1 cellular context compared by ENCODE assay signal in genomic region chr6:159540152-159540551, GRCh38.
TF ChIP-seq lines count a peak whose summit lies in the region.

No MANE protein-coding gene starts in this region.

TF ChIP-seq in HepG2, 621 proteins besides CTCF, POLR2A, EP300 and RAD21 (continued from another document):
- TF ChIP-seq ZNF713 (CRISPR knock-in tag; IDR thresholded peaks at IDR 0.05) = no peak
- no peak for TF ChIP-seq ZNF225 (CRISPR knock-in tag; IDR thresholded peaks at IDR 0.05)
- TF ChIP-seq ZNF207 (IDR thresholded peaks at IDR 0.05; ENCODE audit: borderline replicate concordance) = no peak
- no peak for TF ChIP-seq ZNF737 (CRISPR knock-in tag; IDR thresholded peaks at IDR 0.05; ENCODE audit: borderline replicate concordance)
- TF ChIP-seq, protein P1, sequence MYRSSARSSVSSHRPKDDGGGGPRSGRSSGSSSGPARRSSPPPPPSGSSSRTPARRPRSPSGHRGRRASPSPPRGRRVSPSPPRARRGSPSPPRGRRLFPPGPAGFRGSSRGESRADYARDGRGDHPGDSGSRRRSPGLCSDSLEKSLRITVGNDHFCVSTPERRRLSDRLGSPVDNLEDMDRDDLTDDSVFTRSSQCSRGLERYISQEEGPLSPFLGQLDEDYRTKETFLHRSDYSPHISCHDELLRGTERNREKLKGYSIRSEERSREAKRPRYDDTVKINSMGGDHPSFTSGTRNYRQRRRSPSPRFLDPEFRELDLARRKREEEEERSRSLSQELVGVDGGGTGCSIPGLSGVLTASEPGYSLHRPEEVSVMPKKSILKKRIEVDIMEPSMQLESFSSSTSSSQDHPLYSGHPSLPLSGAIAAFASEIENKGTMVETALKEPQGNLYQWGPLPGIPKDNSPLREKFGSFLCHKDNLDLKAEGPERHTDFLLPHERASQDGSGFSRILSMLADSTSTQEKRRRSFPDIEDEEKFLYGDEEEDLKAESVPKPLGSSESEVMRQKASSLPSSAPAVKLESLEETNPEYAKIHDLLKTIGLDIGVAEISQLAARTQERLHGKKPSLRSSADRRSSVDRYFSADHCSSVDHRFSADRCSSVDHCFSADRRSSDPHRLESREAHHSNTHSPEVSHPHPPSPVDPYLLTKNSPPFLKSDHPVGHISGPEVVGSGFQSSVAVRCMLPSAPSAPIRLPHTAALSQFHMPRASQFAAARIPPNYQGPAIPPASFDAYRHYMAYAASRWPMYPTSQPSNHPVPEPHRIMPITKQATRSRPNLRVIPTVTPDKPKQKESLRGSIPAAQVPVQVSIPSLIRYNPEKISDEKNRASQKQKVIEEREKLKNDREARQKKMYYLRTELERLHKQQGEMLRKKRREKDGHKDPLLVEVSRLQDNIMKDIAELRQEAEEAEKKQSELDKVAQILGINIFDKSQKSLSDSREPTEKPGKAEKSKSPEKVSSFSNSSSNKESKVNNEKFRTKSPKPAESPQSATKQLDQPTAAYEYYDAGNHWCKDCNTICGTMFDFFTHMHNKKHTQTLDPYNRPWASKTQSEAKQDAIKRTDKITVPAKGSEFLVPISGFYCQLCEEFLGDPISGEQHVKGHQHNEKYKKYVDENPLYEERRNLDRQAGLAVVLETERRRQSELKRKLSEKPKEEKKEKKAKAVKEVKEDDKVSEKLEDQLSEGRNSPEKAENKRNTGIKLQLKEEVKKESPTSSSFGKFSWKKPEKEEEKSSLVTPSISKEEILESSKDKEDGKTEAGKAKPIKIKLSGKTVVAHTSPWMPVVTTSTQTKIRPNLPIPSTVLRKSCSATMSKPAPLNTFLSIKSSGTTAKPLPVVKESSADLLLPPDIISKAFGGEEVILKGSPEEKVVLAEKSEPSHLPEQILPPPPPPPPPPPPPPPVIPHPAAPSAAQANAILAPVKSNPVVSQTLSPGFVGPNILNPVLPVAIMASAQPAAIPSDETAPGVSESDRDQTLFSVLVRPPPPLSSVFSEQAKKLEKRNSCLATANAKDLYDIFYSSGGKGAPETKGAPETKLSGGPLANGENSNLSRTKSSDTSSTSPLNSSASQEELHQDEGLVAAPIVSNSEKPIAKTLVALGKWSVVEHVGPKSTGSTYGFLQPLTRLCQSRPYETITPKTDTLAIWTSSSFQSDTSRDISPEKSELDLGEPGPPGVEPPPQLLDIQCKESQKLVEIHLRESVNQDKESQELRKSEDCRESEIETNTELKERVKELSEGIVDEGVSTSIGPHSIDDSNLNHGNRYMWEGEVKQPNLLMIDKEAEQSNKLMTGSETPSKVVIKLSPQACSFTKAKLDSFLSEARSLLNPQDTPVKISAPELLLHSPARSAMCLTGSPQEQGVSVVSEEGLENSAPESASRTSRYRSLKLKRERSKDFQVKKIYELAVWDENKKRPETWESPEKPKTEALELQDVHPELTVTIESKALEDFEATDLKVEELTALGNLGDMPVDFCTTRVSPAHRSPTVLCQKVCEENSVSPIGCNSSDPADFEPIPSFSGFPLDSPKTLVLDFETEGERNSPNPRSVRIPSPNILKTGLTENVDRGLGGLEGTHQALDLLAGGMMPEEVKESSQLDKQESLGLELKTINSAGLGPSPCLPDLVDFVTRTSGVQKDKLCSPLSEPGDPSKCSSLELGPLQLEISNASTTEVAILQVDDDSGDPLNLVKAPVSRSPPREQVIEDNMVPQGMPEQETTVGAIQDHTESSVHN (CRISPR knock-in tag; IDR thresholded peaks at IDR 0.05) = no peak
- TF ChIP-seq SMAD9 (CRISPR knock-in tag; IDR thresholded peaks at IDR 0.05) = no peak
- TF ChIP-seq ZNF747 (CRISPR knock-in tag; IDR thresholded peaks at IDR 0.05; ENCODE audit: borderline replicate concordance) = no peak; the same call in 1 of the 2 replicates
- TF ChIP-seq, protein P2, sequence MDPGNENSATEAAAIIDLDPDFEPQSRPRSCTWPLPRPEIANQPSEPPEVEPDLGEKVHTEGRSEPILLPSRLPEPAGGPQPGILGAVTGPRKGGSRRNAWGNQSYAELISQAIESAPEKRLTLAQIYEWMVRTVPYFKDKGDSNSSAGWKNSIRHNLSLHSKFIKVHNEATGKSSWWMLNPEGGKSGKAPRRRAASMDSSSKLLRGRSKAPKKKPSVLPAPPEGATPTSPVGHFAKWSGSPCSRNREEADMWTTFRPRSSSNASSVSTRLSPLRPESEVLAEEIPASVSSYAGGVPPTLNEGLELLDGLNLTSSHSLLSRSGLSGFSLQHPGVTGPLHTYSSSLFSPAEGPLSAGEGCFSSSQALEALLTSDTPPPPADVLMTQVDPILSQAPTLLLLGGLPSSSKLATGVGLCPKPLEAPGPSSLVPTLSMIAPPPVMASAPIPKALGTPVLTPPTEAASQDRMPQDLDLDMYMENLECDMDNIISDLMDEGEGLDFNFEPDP (CRISPR knock-in tag; conservative IDR thresholded peaks at IDR 0.05) = no peak
- TF ChIP-seq, protein P3, sequence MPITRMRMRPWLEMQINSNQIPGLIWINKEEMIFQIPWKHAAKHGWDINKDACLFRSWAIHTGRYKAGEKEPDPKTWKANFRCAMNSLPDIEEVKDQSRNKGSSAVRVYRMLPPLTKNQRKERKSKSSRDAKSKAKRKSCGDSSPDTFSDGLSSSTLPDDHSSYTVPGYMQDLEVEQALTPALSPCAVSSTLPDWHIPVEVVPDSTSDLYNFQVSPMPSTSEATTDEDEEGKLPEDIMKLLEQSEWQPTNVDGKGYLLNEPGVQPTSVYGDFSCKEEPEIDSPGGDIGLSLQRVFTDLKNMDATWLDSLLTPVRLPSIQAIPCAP (CRISPR knock-in tag; IDR thresholded peaks at IDR 0.05; ENCODE audit: low read depth) = no peak
- no peak for TF ChIP-seq BRD4 (CRISPR knock-in tag; IDR thresholded peaks at IDR 0.05)
- TF ChIP-seq ZBTB1 (CRISPR knock-in tag; IDR thresholded peaks at IDR 0.05; ENCODE audit: borderline replicate concordance) = no peak
- peak; percentile 30; the same call in 1 of the 2 replicates for TF ChIP-seq ZMYM4 (CRISPR knock-in tag; IDR thresholded peaks at IDR 0.05)
- TF ChIP-seq ZNF263 (CRISPR knock-in tag; IDR thresholded peaks at IDR 0.05) = no peak
- no peak for TF ChIP-seq HDAC6 (IDR thresholded peaks at IDR 0.05; ENCODE audit: low read depth, low read length)
- TF ChIP-seq KLF6 (CRISPR knock-in tag; IDR thresholded peaks at IDR 0.05) = no peak
- TF ChIP-seq CC2D1A (CRISPR knock-in tag; IDR thresholded peaks at IDR 0.05) = no peak
- no peak for TF ChIP-seq MAZ (IDR thresholded peaks at IDR 0.05; ENCODE audit: borderline replicate concordance, low read depth, low read length)
- 0 out of 2 replicates have a peak, but pooled peaks have one; percentile 8 for TF ChIP-seq MAZ (CRISPR knock-in tag; IDR thresholded peaks at IDR 0.05; ENCODE audit: low read depth)
- TF ChIP-seq XRCC5 (optimal IDR thresholded peaks at IDR 0.05; ENCODE audit: low read length) = peak; percentile 69
- no peak for TF ChIP-seq RAD51 (IDR thresholded peaks at IDR 0.05; ENCODE audit: borderline replicate concordance)
- no peak for TF ChIP-seq SATB2 (CRISPR knock-in tag; IDR thresholded peaks at IDR 0.05)
- peak; percentile 46 for TF ChIP-seq STAG1 (CRISPR knock-in tag; IDR thresholded peaks at IDR 0.05)
- TF ChIP-seq ZNF781 (CRISPR knock-in tag; IDR thresholded peaks at IDR 0.05; ENCODE audit: borderline replicate concordance, not compliant biosample characterization) = no peak
- TF ChIP-seq ZNF574 (CRISPR knock-in tag; IDR thresholded peaks at IDR 0.05) = peak; percentile 90
- TF ChIP-seq MXI1 (IDR thresholded peaks at IDR 0.05; ENCODE audit: borderline replicate concordance, low read depth, low read length) = no peak
- TF ChIP-seq ZSCAN22 (CRISPR knock-in tag; IDR thresholded peaks at IDR 0.05) = no peak
- TF ChIP-seq ZNF17 (CRISPR knock-in tag; IDR thresholded peaks at IDR 0.05) = no peak
- TF ChIP-seq NPAS2 (CRISPR knock-in tag; IDR thresholded peaks at IDR 0.05; ENCODE audit: borderline replicate concordance) = no peak
- no peak for TF ChIP-seq PPARG (CRISPR knock-in tag; conservative IDR thresholded peaks at IDR 0.05)
- peak; percentile 55; the same call in 1 of the 2 replicates for TF ChIP-seq GABPB1 (CRISPR knock-in tag; IDR thresholded peaks at IDR 0.05)
- TF ChIP-seq ZNF607 (CRISPR knock-in tag; IDR thresholded peaks at IDR 0.05; ENCODE audit: borderline replicate concordance) = no peak
- TF ChIP-seq GABPA (IDR thresholded peaks at IDR 0.05; ENCODE audit: low read depth, low read length) = no peak
- TF ChIP-seq GABPA (CRISPR knock-in tag; IDR thresholded peaks at IDR 0.05; ENCODE audit: low read depth) = peak; percentile 68
- no peak for TF ChIP-seq ZNF549 (CRISPR knock-in tag; IDR thresholded peaks at IDR 0.05)
- TF ChIP-seq ZNF576 (CRISPR knock-in tag; IDR thresholded peaks at IDR 0.05) = no peak
- TF ChIP-seq CAMTA2 (CRISPR knock-in tag; IDR thresholded peaks at IDR 0.05; ENCODE audit: borderline replicate concordance) = no peak
- TF ChIP-seq, protein P4, sequence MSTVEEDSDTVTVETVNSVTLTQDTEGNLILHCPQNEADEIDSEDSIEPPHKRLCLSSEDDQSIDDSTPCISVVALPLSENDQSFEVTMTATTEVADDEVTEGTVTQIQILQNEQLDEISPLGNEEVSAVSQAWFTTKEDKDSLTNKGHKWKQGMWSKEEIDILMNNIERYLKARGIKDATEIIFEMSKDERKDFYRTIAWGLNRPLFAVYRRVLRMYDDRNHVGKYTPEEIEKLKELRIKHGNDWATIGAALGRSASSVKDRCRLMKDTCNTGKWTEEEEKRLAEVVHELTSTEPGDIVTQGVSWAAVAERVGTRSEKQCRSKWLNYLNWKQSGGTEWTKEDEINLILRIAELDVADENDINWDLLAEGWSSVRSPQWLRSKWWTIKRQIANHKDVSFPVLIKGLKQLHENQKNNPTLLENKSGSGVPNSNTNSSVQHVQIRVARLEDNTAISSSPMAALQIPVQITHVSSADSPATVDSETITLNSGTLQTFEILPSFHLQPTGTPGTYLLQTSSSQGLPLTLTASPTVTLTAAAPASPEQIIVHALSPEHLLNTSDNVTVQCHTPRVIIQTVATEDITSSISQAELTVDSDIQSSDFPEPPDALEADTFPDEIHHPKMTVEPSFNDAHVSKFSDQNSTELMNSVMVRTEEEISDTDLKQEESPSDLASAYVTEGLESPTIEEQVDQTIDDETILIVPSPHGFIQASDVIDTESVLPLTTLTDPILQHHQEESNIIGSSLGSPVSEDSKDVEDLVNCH (CRISPR knock-in tag; IDR thresholded peaks at IDR 0.05) = no peak
- TF ChIP-seq JUND (CRISPR knock-in tag; IDR thresholded peaks at IDR 0.05) = no peak
- TF ChIP-seq ZNF12 (CRISPR knock-in tag; IDR thresholded peaks at IDR 0.05) = no peak
- TF ChIP-seq, protein P5, sequence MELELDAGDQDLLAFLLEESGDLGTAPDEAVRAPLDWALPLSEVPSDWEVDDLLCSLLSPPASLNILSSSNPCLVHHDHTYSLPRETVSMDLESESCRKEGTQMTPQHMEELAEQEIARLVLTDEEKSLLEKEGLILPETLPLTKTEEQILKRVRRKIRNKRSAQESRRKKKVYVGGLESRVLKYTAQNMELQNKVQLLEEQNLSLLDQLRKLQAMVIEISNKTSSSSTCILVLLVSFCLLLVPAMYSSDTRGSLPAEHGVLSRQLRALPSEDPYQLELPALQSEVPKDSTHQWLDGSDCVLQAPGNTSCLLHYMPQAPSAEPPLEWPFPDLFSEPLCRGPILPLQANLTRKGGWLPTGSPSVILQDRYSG (CRISPR knock-in tag; IDR thresholded peaks at IDR 0.05) = no peak
- TF ChIP-seq DDIT3 (CRISPR knock-in tag; IDR thresholded peaks at IDR 0.05) = no peak
- TF ChIP-seq ZNF468 (CRISPR knock-in tag; IDR thresholded peaks at IDR 0.05) = no peak
- TF ChIP-seq ZNF292 (CRISPR knock-in tag; IDR thresholded peaks at IDR 0.05; ENCODE audit: borderline replicate concordance, low read depth) = no peak
- TF ChIP-seq ZNF329 (CRISPR knock-in tag; IDR thresholded peaks at IDR 0.05; ENCODE audit: low read depth) = no peak
- no peak for TF ChIP-seq SALL1 (CRISPR knock-in tag; IDR thresholded peaks at IDR 0.05)
- TF ChIP-seq ZNF331 (CRISPR knock-in tag; IDR thresholded peaks at IDR 0.05) = no peak
- no peak for TF ChIP-seq ZNF724P (CRISPR knock-in tag; IDR thresholded peaks at IDR 0.05; ENCODE audit: borderline replicate concordance)
- TF ChIP-seq ZNF3 (CRISPR knock-in tag; IDR thresholded peaks at IDR 0.05) = no peak
